2 cellular contexts compared by ENCODE assay signal in genomic region chr13:100675660-100676129, GRCh38.
TF ChIP-seq lines count a peak whose summit lies in the region.

No MANE protein-coding gene starts in this region.

TF ChIP-seq in SK-N-SH, 30 proteins besides CTCF, POLR2A, EP300 and RAD21 (continued from another document):
- no peak for TF ChIP-seq REST (IDR thresholded peaks at IDR 0.05; ENCODE audit: low read depth, low read length)

TF ChIP-seq in SK-N-SH treated with all-trans-retinoic acid at 6 μM for 48 hours, 23 proteins besides CTCF, POLR2A, EP300 and RAD21 (continued from another document):
- TF ChIP-seq SNAI2 (CRISPR knock-in tag; IDR thresholded peaks at IDR 0.05) (no peak), ZNF565 (CRISPR knock-in tag; conservative IDR thresholded peaks at IDR 0.05; ENCODE audit: low read depth) (no peak)
